8 cellular contexts compared by ENCODE assay signal in genomic region chr2:48315847-48316194, GRCh38. TPM values are rescaled to one million over a fixed set of nuclear protein-coding genes. Genes with fewer than 3 reads are reported as not detected.
A peak's percentile ranks its signal among the peaks of the same experiment; 100 is the strongest.
DNase-seq lines count a peak whose midpoint lies in the region; ATAC-seq, FAIRE-seq and TF ChIP-seq lines count a peak whose summit lies in the region.

No MANE protein-coding gene starts in this region.

- BruUV-seq in HCT116 (replicated peaks; lab: Mats Ljungman, UMichigan): no TSS peak

- H3K9me3 ChIP-seq in HCT116 (ENCODE audit: control insufficient read depth in 1 of 2, insufficient read depth in 1 of 2, low read depth in 1 of 2, low read length in 2 of 2): no peaks in the 10 kb centered on the region
- no peaks in the 10 kb centered on the region for H3K9me3 ChIP-seq in hepatocyte (ENCODE audit: low read depth)
- H3K9me3 ChIP-seq in small intestine (ENCODE audit: control insufficient read depth, low read depth): no peaks in the 10 kb centered on the region

- peak overlapping the region; percentile 98 for H3K27ac Mint-ChIP-seq in activated T-helper 2 cell treated with anti-CD3 and anti-CD28 coated beads, Interferon-gamma antibody, Interleukin-2, Interleukin-4, amounts not matched to agents 10 μg/mL and 5 μg/mL and 100 μg/mL, durations not matched to agents 14 hours and 24 hours and 36 hours

- no peaks in the 10 kb centered on the region for H3K36me3 ChIP-seq in HCT116 (ENCODE audit: control insufficient read depth in 1 of 2, insufficient read depth in 2 of 2, low read length in 2 of 2)
- H3K36me3 ChIP-seq in hepatocyte (replicated peaks; ENCODE audit: insufficient read depth, low read depth): no peaks in the 10 kb centered on the region
- no peaks in the 10 kb centered on the region for H3K36me3 ChIP-seq in small intestine (ENCODE audit: control insufficient read depth in 2 of 2, insufficient read depth in 2 of 2, low read length in 2 of 2)

- H3K79me2 ChIP-seq in HCT116 (ENCODE audit: insufficient read depth, low read length): peaks cover 61% of the 10 kb centered on the region
- H3K79me2 ChIP-seq in hepatocyte: peaks cover 55% of the 10 kb centered on the region

- H3K4me1 Mint-ChIP-seq in activated T-helper 2 cell treated with anti-CD3 and anti-CD28 coated beads, Interferon-gamma antibody, Interleukin-2, Interleukin-4, amounts not matched to agents 10 μg/mL and 5 μg/mL and 100 μg/mL, durations not matched to agents 14 hours and 24 hours and 36 hours (ENCODE audit: low read depth): peaks cover 39% of the 10 kb centered on the region

- peak overlapping the region; percentile 95 for H3K4me3 Mint-ChIP-seq in activated T-helper 2 cell treated with anti-CD3 and anti-CD28 coated beads, Interferon-gamma antibody, Interleukin-2, Interleukin-4, amounts not matched to agents 10 μg/mL and 5 μg/mL and 100 μg/mL, durations not matched to agents 14 hours and 24 hours and 36 hours (ENCODE audit: low read depth)

- DNase-seq in HCT116 (ENCODE audit: low read depth, low spot score): no peak
- DNase-seq in NCI-H82 (lab: John Stamatoyannopoulos, UW): peak; percentile 83
- DNase-seq in activated T-helper 2 cell treated with anti-CD3 and anti-CD28 coated beads, Interferon-gamma antibody, Interleukin-2, Interleukin-4, amounts not matched to agents 10 μg/mL and 5 μg/mL and 100 μg/mL, durations not matched to agents 14 hours and 24 hours and 36 hours (ENCODE audit: low spot score): peak; percentile 43
- DNase-seq in hepatocyte (ENCODE audit: low spot score): peak; percentile 51
- DNase-seq in small intestine: peak; percentile 25
- DNase-seq in AG08396 (ENCODE audit: low spot score): no peak

- H3K9me3 Mint-ChIP-seq in activated T-helper 2 cell treated with anti-CD3 and anti-CD28 coated beads, Interferon-gamma antibody, Interleukin-2, Interleukin-4, amounts not matched to agents 10 μg/mL and 5 μg/mL and 100 μg/mL, durations not matched to agents 14 hours and 24 hours and 36 hours: peaks cover 3% of the 10 kb centered on the region

- no peak for TF ChIP-seq RAD21 in HCT116 (IDR thresholded peaks at IDR 0.05; ENCODE audit: low read depth)

- H3K9ac ChIP-seq in HCT116 (ENCODE audit: low read length): peak overlapping the region; percentile 95

- peak overlapping the region; percentile 81 for H3K27ac ChIP-seq in HCT116 (ENCODE audit: low read depth, low read length)
- H3K27ac ChIP-seq in hepatocyte: peak overlapping the region; percentile 96
- peak overlapping the region; percentile 30 to 99 for H3K27ac ChIP-seq in small intestine (ENCODE audit: low read depth in 1 of 2, low read length in 1 of 2)

- RAD21 ChIA-PET in HCT116 (lab: Charles Lee; ENCODE audit: low non-redundant PET in 1 of 2, low total read pairs in 2 of 2, uncharacterized antibody in 2 of 2, unreplicated experiment in 2 of 2): no interaction called here

- POLR2A ChIA-PET in HCT116 (lab: Charles Lee): no interaction called here

- H3K4me1 ChIP-seq in HCT116 (ENCODE audit: control insufficient read depth in 1 of 2, insufficient read depth in 2 of 2, low read length in 2 of 2): peaks cover 20 to 38% of the 10 kb centered on the region in 2 experiments
- H3K4me1 ChIP-seq in hepatocyte (ENCODE audit: insufficient read depth): peaks cover 12% of the 10 kb centered on the region
- H3K4me1 ChIP-seq in small intestine (ENCODE audit: control insufficient read depth in 2 of 2, insufficient read depth in 1 of 2, low read depth in 1 of 2, low read length in 1 of 2): peaks cover 0 to 3% of the 10 kb centered on the region in 2 donors

- H3K27me3 ChIP-seq in HCT116 (ENCODE audit: insufficient read depth, low read length) (no peaks in the 10 kb centered on the region), hepatocyte (no peaks in the 10 kb centered on the region), small intestine (ENCODE audit: control insufficient read depth in 2 of 2, insufficient read depth in 2 of 2, low read length in 2 of 2) (no peaks in the 10 kb centered on the region)

- no peak overlapping the region for H2AFZ ChIP-seq in HCT116 (ENCODE audit: low read depth, low read length, poor library complexity, severe bottlenecking)
- H2AFZ ChIP-seq in hepatocyte: peak overlapping the region; percentile 40

- H3K9me2 ChIP-seq in HCT116 (ENCODE audit: insufficient read depth) (no peaks in the 10 kb centered on the region), hepatocyte (replicated peaks; ENCODE audit: insufficient read depth) (no peaks in the 10 kb centered on the region)

- H3K4me2 ChIP-seq in HCT116 (ENCODE audit: low read length) (peak overlapping the region; percentile 85), hepatocyte (peak overlapping the region; percentile 95)

- no peaks in the 10 kb centered on the region for H3K27me3 Mint-ChIP-seq in activated T-helper 2 cell treated with anti-CD3 and anti-CD28 coated beads, Interferon-gamma antibody, Interleukin-2, Interleukin-4, amounts not matched to agents 10 μg/mL and 5 μg/mL and 100 μg/mL, durations not matched to agents 14 hours and 24 hours and 36 hours (ENCODE audit: low read depth)

- no peak for TF ChIP-seq POLR2A in HCT116 (IDR thresholded peaks at IDR 0.05; ENCODE audit: borderline replicate concordance, extremely low read depth, insufficient read depth, insufficient read length)

- under 1% methylated on average over 9 of the region's 9 CpGs for WGBS in hepatocyte (ENCODE audit: low lambda C conversion rate, missing lambda C conversion rate)
- WGBS in small intestine, 3 donors: 0 to 3% (median 0%) methylated on average over 9 of the region's 9 CpGs

- FAIRE-seq in small intestine (lab: Jason Lieb, UNC): no peak

- intact Hi-C loops in HCT116 (cut with micrococcal nuclease): no loop called here
- intact Hi-C loops in activated T-helper 2 cell treated with anti-CD3 and anti-CD28 coated beads, Interferon-gamma antibody, Interleukin-2, Interleukin-4, amounts not matched to agents 10 μg/mL and 5 μg/mL and 100 μg/mL, durations not matched to agents 14 hours and 24 hours and 36 hours (cut with micrococcal nuclease): no loop called here

- peak overlapping the region; percentile 50 for H3K4me3 ChIP-seq in GM08714 (ENCODE audit: low read length)
- H3K4me3 ChIP-seq in HCT116 (replicated peaks in 1 of 2; ENCODE audit: low read depth in 1 of 2, low read length in 2 of 2): peak overlapping the region; percentile 80 to 84
- H3K4me3 ChIP-seq in hepatocyte: peak overlapping the region; percentile 88
- H3K4me3 ChIP-seq in small intestine (ENCODE audit: low read depth in 1 of 2, low read length in 2 of 2): peak overlapping the region; percentile 95 to 97

- H3K36me3 Mint-ChIP-seq in activated T-helper 2 cell treated with anti-CD3 and anti-CD28 coated beads, Interferon-gamma antibody, Interleukin-2, Interleukin-4, amounts not matched to agents 10 μg/mL and 5 μg/mL and 100 μg/mL, durations not matched to agents 14 hours and 24 hours and 36 hours (ENCODE audit: low read depth): peaks cover 28% of the 10 kb centered on the region

- TF ChIP-seq CTCF in HCT116 (IDR thresholded peaks at IDR 0.05 in 2 of 3, conservative IDR thresholded peaks at IDR 0.05 in 1 of 3; ENCODE audit: borderline replicate concordance in 1 of 3, insufficient read depth in 1 of 3, low read depth in 2 of 3, low read length in 2 of 3) (no peak), hepatocyte (IDR thresholded peaks at IDR 0.05; ENCODE audit: poor library complexity) (no peak)

- CTCF ChIA-PET in HCT116 (lab: Charles Lee): no interaction called here

- no peak for ATAC-seq in HCT116
- ATAC-seq in GM21526 (IDR thresholded peaks at IDR 0.05; ENCODE audit: low FRiP score, unreplicated experiment): no peak

- H4K20me1 ChIP-seq in HCT116 (ENCODE audit: insufficient read depth): no peaks in the 10 kb centered on the region; the same call in 1 of the 2 replicates
- H4K20me1 ChIP-seq in hepatocyte (ENCODE audit: insufficient read depth, poor library complexity, severe bottlenecking): no peaks in the 10 kb centered on the region

TF ChIP-seq in HCT116, 20 proteins besides CTCF, POLR2A, EP300 and RAD21 (continues in another document):
- TF ChIP-seq FOSL1 (IDR thresholded peaks at IDR 0.05; ENCODE audit: low read depth) (no peak), CBX3 (IDR thresholded peaks at IDR 0.05; ENCODE audit: low read depth) (no peak), ATF3 (IDR thresholded peaks at IDR 0.05) (no peak), SP1 (IDR thresholded peaks at IDR 0.05; ENCODE audit: low read depth) (no peak), EZH2 (IDR thresholded peaks at IDR 0.05) (no peak), JUND (IDR thresholded peaks at IDR 0.05) (no peak), EGR1 (IDR thresholded peaks at IDR 0.05; ENCODE audit: low read depth) (no peak), ZBTB33 (IDR thresholded peaks at IDR 0.05; ENCODE audit: extremely low read depth, insufficient replicate concordance, low read length) (no peak)

RNA-seq across cellular contexts. Expression of gene FOXN2, which starts 1.3 kb away (rescaled TPM):
- total RNA-seq in HCT116 (2021; ENCODE audit: unreplicated experiment) (29.2 TPM), hepatocyte (37.7 and 40.7 TPM in 2 replicates)
- 6.4 and 7.9 TPM in 2 replicates for polyA plus RNA-seq in HCT116 (2012)
- total RNA-seq in activated T-helper 2 cell treated with anti-CD3 and anti-CD28 coated beads, Interferon-gamma antibody, Interleukin-2, Interleukin-4, amounts not matched to agents 10 μg/mL and 5 μg/mL and 100 μg/mL, durations not matched to agents 14 hours and 24 hours and 36 hours: 42.5 and 43.7 TPM in 2 replicates
- polyA plus RNA-seq in hepatocyte (9.6 and 10.4 TPM in 2 replicates), small intestine (1 to 10 TPM; 4.3 to 7.2 (median 6.3) TPM)

Comparison
In these comparisons a context has a peak if more than half of its experiments do, and no peak if none do; other contexts are left out.
1. DNase-seq: peak in NCI-H82 (single experiment), activated T-helper 2 cell treated with anti-CD3 and anti-CD28 coated beads, Interferon-gamma antibody, Interleukin-2, Interleukin-4, amounts not matched to agents 10 μg/mL and 5 μg/mL and 100 μg/mL, durations not matched to agents 14 hours and 24 hours and 36 hours (single experiment), hepatocyte (single experiment) and small intestine (single experiment); none in HCT116 (single experiment) and AG08396 (single experiment).
2. Peak in every context shown above with its lines, with median percentiles within 50 percentile points of each other: H3K4me3 ChIP-seq and H3K27ac ChIP-seq.